Comparison of ENCODE assay signal across 20 cellular contexts in genomic region chr16:80041399-80041798, GRCh38.
DNase-seq lines count a peak whose midpoint lies in the region; ATAC-seq and TF ChIP-seq lines count a peak whose summit lies in the region.
"Had no signal": no experiment of that assay in that cellular context is flagged by ENCODE, and none has a peak within 500 bp of the region (broad histone marks: within the 10 kb centered on the region; RNA-seq: fewer than 3 reads in every experiment).

No MANE protein-coding gene starts in this region.

- intact Hi-C loops in esophagus squamous epithelium (cut with DNase I) (no loop called here), right lobe of liver (cut with DNase I) (no loop called here), sciatic nerve (cut with DNase I) (no loop called here)

- H3K36me3 ChIP-seq in GM23248 (ENCODE audit: low read depth) = no peaks in the 10 kb centered on the region
- H3K36me3 ChIP-seq in esophagus squamous epithelium = no peaks in the 10 kb centered on the region
- H3K36me3 ChIP-seq in osteoblast (ENCODE audit: insufficient read depth, low read length) = no peaks in the 10 kb centered on the region
- no peaks in the 10 kb centered on the region for H3K36me3 ChIP-seq in right lobe of liver
- H3K36me3 ChIP-seq: BE2C had no signal

- DNase-seq in EH (ENCODE audit: low read depth) (peak; percentile 58), GM23248 (peak; percentile 2), RPMI7951 (ENCODE audit: low read depth) (peak; percentile 18), esophagus squamous epithelium (lab: John Stamatoyannopoulos, UW) (no peak), HUDEP-2 (lab: John Stamatoyannopoulos, UW; ENCODE audit: unreplicated experiment in 76 of 76) (no peak), osteoblast (ENCODE audit: insufficient read length, low spot score, missing footprints) (no peak), right lobe of liver (no peak), sciatic nerve (ENCODE audit: low spot score) (no peak)
- DNase-seq: ACHN; BE2C; C1 segment of cervical spinal cord; Caco-2; CD4-positive, CD25-positive, alpha-beta regulatory T cell; CD8-positive, alpha-beta memory T cell; DMS79; H7; KG1 had no signal

- no peaks in the 10 kb centered on the region for H4K20me1 ChIP-seq in GM23248 (ENCODE audit: insufficient read depth)
- no peaks in the 10 kb centered on the region for H4K20me1 ChIP-seq in osteoblast (ENCODE audit: insufficient read depth, low read length)

- H3K79me2 ChIP-seq in GM23248 (ENCODE audit: insufficient read depth) = no peaks in the 10 kb centered on the region
- no peaks in the 10 kb centered on the region for H3K79me2 ChIP-seq in osteoblast (ENCODE audit: insufficient read depth, low read length)

- H2AFZ ChIP-seq in GM23248 = no peak overlapping the region
- no peak overlapping the region for H2AFZ ChIP-seq in osteoblast (ENCODE audit: low read length)

- ATAC-seq in right lobe of liver (no peak), sciatic nerve (no peak)
- ATAC-seq: GM12878, GM23338, HCT116 had no signal

- in situ Hi-C loops in GM23248 (cut with MboI) = no loop called here

- TF ChIP-seq POLR2A in esophagus squamous epithelium (IDR thresholded peaks at IDR 0.05) = no peak
- TF ChIP-seq POLR2A in right lobe of liver (IDR thresholded peaks at IDR 0.05) = no peak

- TF ChIP-seq CTCF in esophagus squamous epithelium (IDR thresholded peaks at IDR 0.05) = no peak
- no peak for TF ChIP-seq CTCF in osteoblast (IDR thresholded peaks at IDR 0.05; ENCODE audit: extremely low read depth, low read depth, low read length)
- TF ChIP-seq CTCF in right lobe of liver (IDR thresholded peaks at IDR 0.05) = no peak

- H3K27me3 ChIP-seq in GM23248 (replicated peaks; ENCODE audit: insufficient read depth) (peaks cover 67% of the 10 kb centered on the region), esophagus squamous epithelium (no peaks in the 10 kb centered on the region), osteoblast (ENCODE audit: insufficient read depth, low read length) (peaks cover 23% of the 10 kb centered on the region), right lobe of liver (no peaks in the 10 kb centered on the region)
- H3K27me3 ChIP-seq: BE2C had no signal

- no peaks in the 10 kb centered on the region for H3F3A ChIP-seq in GM23248 (ENCODE audit: insufficient read depth)

- H3K4me1 ChIP-seq in GM23248 (ENCODE audit: insufficient read depth) = peaks cover 5% of the 10 kb centered on the region; the same call in 1 of the 2 replicates
- H3K4me1 ChIP-seq in esophagus squamous epithelium = peaks cover 13 to 76% (median 20%) of the 10 kb centered on the region in 3 donors
- H3K4me1 ChIP-seq in osteoblast (ENCODE audit: insufficient read depth, low read length) = no peaks in the 10 kb centered on the region
- H3K4me1 ChIP-seq in right lobe of liver = no peaks in the 10 kb centered on the region
- H3K4me1 ChIP-seq: BE2C had no signal

- 0 to 10% methylated on average over 2 of the region's 2 CpGs for WGBS in GM23248 (ENCODE audit: low coverage in 1 of 2, low lambda C conversion rate in 2 of 2, missing lambda C conversion rate in 2 of 2), 2 experiments
- WGBS in esophagus squamous epithelium, 2 donors = 51 to 63% methylated on average over 2 of the region's 2 CpGs
- whole genome bisulfite sequencing in right lobe of liver (ENCODE audit: insufficient coverage, low coverage, low lambda C conversion rate, missing lambda C conversion rate) = 73% methylated on average over 2 of the region's 2 CpGs

- no peak overlapping the region for H3K9ac ChIP-seq in GM23248

- H3K9me2 ChIP-seq in GM23248 (ENCODE audit: insufficient read depth) = no peaks in the 10 kb centered on the region

- H3K4me2 ChIP-seq in GM23248 (ENCODE audit: unreplicated experiment) = no peak overlapping the region
- no peak overlapping the region for H3K4me2 ChIP-seq in osteoblast (ENCODE audit: insufficient read depth, low read length)
- H3K4me2 ChIP-seq: GM23338 had no signal

- no peaks in the 10 kb centered on the region for H3K9me3 ChIP-seq in GM23248 (ENCODE audit: low read depth)
- no peaks in the 10 kb centered on the region for H3K9me3 ChIP-seq in esophagus squamous epithelium
- H3K9me3 ChIP-seq in osteoblast (ENCODE audit: low read depth, low read length) = no peaks in the 10 kb centered on the region
- no peaks in the 10 kb centered on the region for H3K9me3 ChIP-seq in right lobe of liver
- H3K9me3 ChIP-seq: BE2C, Caco-2 had no signal

- no peak overlapping the region for H3K4me3 ChIP-seq in GM23248
- no peak overlapping the region for H3K4me3 ChIP-seq in esophagus squamous epithelium
- no peak overlapping the region for H3K4me3 ChIP-seq in osteoblast (ENCODE audit: insufficient read depth, low read length)
- H3K4me3 ChIP-seq in right lobe of liver = no peak overlapping the region
- H3K4me3 ChIP-seq: GM12878, GM23338 had no signal

- H3K27ac ChIP-seq in GM23248 (no peak overlapping the region), esophagus squamous epithelium (peak overlapping the region in 3 of 4 donors; percentile 7 to 78 (median 14)), osteoblast (ENCODE audit: low read depth, low read length) (no peak overlapping the region), right lobe of liver (no peak overlapping the region)

Comparison
In these comparisons a context has a peak if more than half of its experiments do, and no peak if none do; other contexts are left out.
1. DNase-seq: peak in EH (single experiment), GM23248 (single experiment) and RPMI7951 (single experiment); none in esophagus squamous epithelium (single experiment), HUDEP-2 (0 of 76), osteoblast (single experiment), right lobe of liver (0 of 3) and sciatic nerve (single experiment).
2. H3K27ac ChIP-seq: peak in esophagus squamous epithelium (3 of 4); none in GM23248 (single experiment), osteoblast (single experiment) and right lobe of liver (0 of 3).